In the genomic region with DNA sequence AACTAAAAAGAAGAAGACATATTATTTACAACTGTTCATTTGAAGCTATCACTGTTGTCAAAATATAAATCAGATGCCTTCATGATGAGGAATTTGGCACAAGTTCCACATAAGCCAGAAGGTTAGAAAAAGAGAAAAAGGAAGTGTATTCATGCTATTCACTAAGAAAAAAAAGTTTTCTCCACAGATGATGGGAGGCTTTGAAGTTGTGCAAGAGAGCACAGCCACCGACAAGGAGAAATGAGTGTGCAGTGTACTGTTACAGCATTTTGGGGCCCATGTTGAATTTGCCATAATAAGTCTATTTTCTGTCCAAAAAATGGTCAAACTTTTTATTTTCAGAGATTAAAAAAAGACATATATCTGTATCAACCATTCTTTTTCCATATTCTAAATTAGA, we compare ENCODE assay signal across 16 cellular contexts. TPM values are rescaled to one million over a fixed set of nuclear protein-coding genes. Genes with fewer than 3 reads are reported as not detected.
DNase-seq lines count a peak whose midpoint lies in the region; ATAC-seq and TF ChIP-seq lines count a peak whose summit lies in the region.
"Had no signal": no experiment of that assay in that cellular context is flagged by ENCODE, and none has a peak within 500 bp of the region (broad histone marks: within the 10 kb centered on the region; RNA-seq: fewer than 3 reads in every experiment).

No MANE protein-coding gene starts in this region.

- H3K27ac Mint-ChIP-seq in activated B cell treated with CpG ODN at 0.5 μM for 24 hours (peak overlapping the region; percentile 18), memory B cell (peak overlapping the region; percentile 19)
- H3K27ac Mint-ChIP-seq: activated CD8-positive, alpha-beta memory T cell treated with anti-CD3 and anti-CD28 coated beads, Interleukin-2, amount 10 ng/mL, durations not matched to agents 7 days and 5 days had no signal

- H3K27me3 ChIP-seq in HL-60 (ENCODE audit: insufficient read depth, poor library complexity, severe bottlenecking) = no peaks in the 10 kb centered on the region
- H3K27me3 ChIP-seq: body of pancreas, transverse colon had no signal

- POLR2A ChIA-PET in activated B cell treated with CpG ODN at 0.5 μM for 24 hours (lab: Charles Lee) = no interaction called here

- peaks cover 64% of the 10 kb centered on the region for H3K4me1 Mint-ChIP-seq in activated B cell treated with CpG ODN at 0.5 μM for 24 hours
- peaks cover 44% of the 10 kb centered on the region for H3K4me1 Mint-ChIP-seq in memory B cell
- peaks cover 2% of the 10 kb centered on the region for H3K4me1 Mint-ChIP-seq in activated T-cell treated with anti-CD3 and anti-CD28 coated beads, Interleukin-2, amount 50 U/mL, for 4 hours (ENCODE audit: low read depth)

- H3K4me3 ChIP-seq in HL-60 (replicated peaks; ENCODE audit: insufficient read depth, low read length) = no peak overlapping the region
- H3K4me3 ChIP-seq: body of pancreas, transverse colon had no signal

- H3K27me3 Mint-ChIP-seq in activated B cell treated with CpG ODN at 0.5 μM for 24 hours (no peaks in the 10 kb centered on the region), memory B cell (no peaks in the 10 kb centered on the region)
- H3K27me3 Mint-ChIP-seq in activated T-cell treated with anti-CD3 and anti-CD28 coated beads, Interleukin-2, amount 50 U/mL, for 4 hours (ENCODE audit: low read depth) = no peaks in the 10 kb centered on the region

- intact Hi-C loops in activated B cell treated with CpG ODN at 0.5 μM for 24 hours (cut with micrococcal nuclease) = no loop called here

- TF ChIP-seq CTCF in GM13976 (IDR thresholded peaks at IDR 0.05; ENCODE audit: borderline replicate concordance, control extremely low read depth, extremely low read depth, insufficient read depth, missing control alignments) (no peak), HL-60 (IDR thresholded peaks at IDR 0.05; ENCODE audit: insufficient read depth, low read length) (no peak), activated B cell treated with CpG ODN at 0.5 μM for 24 hours (IDR thresholded peaks at IDR 0.05) (no peak)

- in situ Hi-C loops in GM13976 (cut with MboI; ENCODE audit: low sequenced_read_pairs, unreplicated experiment) = no loop called here

- CTCF ChIA-PET in activated B cell treated with CpG ODN at 0.5 μM for 24 hours (lab: Charles Lee) = no interaction called here

- H3K27ac ChIP-seq in HL-60 (replicated peaks) = no peak overlapping the region
- H3K27ac ChIP-seq: body of pancreas, transverse colon, WERI-Rb-1 had no signal

- peaks cover 4% of the 10 kb centered on the region for H3K36me3 Mint-ChIP-seq in activated B cell treated with CpG ODN at 0.5 μM for 24 hours (ENCODE audit: low read depth)
- H3K36me3 Mint-ChIP-seq in memory B cell = peaks cover 5% of the 10 kb centered on the region
- H3K36me3 Mint-ChIP-seq in activated T-cell treated with anti-CD3 and anti-CD28 coated beads, Interleukin-2, amount 50 U/mL, for 4 hours (ENCODE audit: insufficient read depth) = peaks cover 2% of the 10 kb centered on the region
- H3K36me3 Mint-ChIP-seq: activated CD8-positive, alpha-beta memory T cell treated with anti-CD3 and anti-CD28 coated beads, Interleukin-2, amount 10 ng/mL, durations not matched to agents 7 days and 5 days had no signal

- ATAC-seq in activated B cell treated with CpG ODN at 0.5 μM for 24 hours (ENCODE audit: low read depth) = peak; percentile 64
- ATAC-seq in memory B cell (ENCODE audit: low read depth) = peak; percentile 85
- ATAC-seq in activated T-cell treated with anti-CD3 and anti-CD28 coated beads, Interleukin-2, amount 50 U/mL, for 4 hours = no peak
- ATAC-seq: activated CD8-positive, alpha-beta memory T cell treated with anti-CD3 and anti-CD28 coated beads, Interleukin-2, amount 10 ng/mL, durations not matched to agents 7 days and 5 days; body of pancreas had no signal

- H3K4me3 Mint-ChIP-seq in activated B cell treated with CpG ODN at 0.5 μM for 24 hours (no peak overlapping the region), memory B cell (no peak overlapping the region)
- H3K4me3 Mint-ChIP-seq in activated T-cell treated with anti-CD3 and anti-CD28 coated beads, Interleukin-2, amount 50 U/mL, for 4 hours = no peak overlapping the region
- H3K4me3 Mint-ChIP-seq: activated CD8-positive, alpha-beta memory T cell treated with anti-CD3 and anti-CD28 coated beads, Interleukin-2, amount 10 ng/mL, durations not matched to agents 7 days and 5 days had no signal

- DNase-seq in GM13976 (ENCODE audit: low spot score) = peak; percentile 21
- peak; percentile 2 to 7 for DNase-seq in HL-60 (ENCODE audit: low read depth in 1 of 2, low spot score in 1 of 2)
- no peak for DNase-seq in activated B cell treated with CpG ODN at 0.5 μM for 24 hours
- no peak for DNase-seq in memory B cell (ENCODE audit: low spot score in 2 of 2)
- no peak for DNase-seq in hippocampal formation (lab: John Stamatoyannopoulos, UW)
- DNase-seq in activated T-cell treated with anti-CD3 and anti-CD28 coated beads, Interleukin-2, amount 50 U/mL, for 4 hours = no peak
- no peak for DNase-seq in NOMO-1 treated with DMSO at 0.1 percent for 48 hours (lab: John Stamatoyannopoulos, UW; ENCODE audit: unreplicated experiment)
- no peak for DNase-seq in cerebellum (ENCODE audit: low spot score)
- DNase-seq: activated CD8-positive, alpha-beta memory T cell treated with anti-CD3 and anti-CD28 coated beads, Interleukin-2, amount 10 ng/mL, durations not matched to agents 7 days and 5 days; activated naive CD4-positive, alpha-beta T cell treated with Interleukin-2 at 50 U/mL for 16 hours; effector CD4-positive, alpha-beta T cell; kidney; stimulated activated CD4-positive, alpha-beta T cell treated with anti-CD3 and anti-CD28 coated beads, Interleukin-1b, Interleukin-23, amount 100 ng/mL, for 48 hours; transverse colon; WERI-Rb-1 had no signal

- H3K9me3 Mint-ChIP-seq in activated B cell treated with CpG ODN at 0.5 μM for 24 hours (peaks cover 4% of the 10 kb centered on the region), memory B cell (peaks cover 4% of the 10 kb centered on the region)
- H3K9me3 Mint-ChIP-seq in activated T-cell treated with anti-CD3 and anti-CD28 coated beads, Interleukin-2, amount 50 U/mL, for 4 hours = no peaks in the 10 kb centered on the region

RNA-seq across cellular contexts. Expression of a gene that starts 32.9 kb away (rescaled TPM):
- total RNA-seq in activated B cell treated with CpG ODN at 0.5 μM for 24 hours (not detected in 2 replicates), cerebellum (not detected)
- total RNA-seq in activated T-cell treated with anti-CD3 and anti-CD28 coated beads, Interleukin-2, amount 50 U/mL, for 4 hours = not detected
- total RNA-seq: activated CD8-positive, alpha-beta memory T cell treated with anti-CD3 and anti-CD28 coated beads, Interleukin-2, amount 10 ng/mL, durations not matched to agents 7 days and 5 days; body of pancreas; kidney; transverse colon had no signal

RNA-seq across cellular contexts. Expression of a gene that starts 38.5 kb away (rescaled TPM):
- total RNA-seq in activated B cell treated with CpG ODN at 0.5 μM for 24 hours (7.3 and 10.0 TPM in 2 replicates), cerebellum (5.6 TPM)
- under 1 TPM; 0.45 to 0.96 (median 0.57) TPM for total RNA-seq in activated T-cell treated with anti-CD3 and anti-CD28 coated beads, Interleukin-2, amount 50 U/mL, for 4 hours

Comparison
In these comparisons a context has a peak if more than half of its experiments do, and no peak if none do; other contexts are left out.
1. DNase-seq: peak in GM13976 (single experiment) and HL-60 (2 of 2); none in activated B cell treated with CpG ODN at 0.5 μM for 24 hours (single experiment), memory B cell (0 of 2), hippocampal formation (0 of 2), activated T-cell treated with anti-CD3 and anti-CD28 coated beads, Interleukin-2, amount 50 U/mL, for 4 hours (single experiment), NOMO-1 treated with DMSO at 0.1 percent for 48 hours (single experiment) and cerebellum (single experiment).
2. ATAC-seq: peak in activated B cell treated with CpG ODN at 0.5 μM for 24 hours (single experiment) and memory B cell (single experiment); none in activated T-cell treated with anti-CD3 and anti-CD28 coated beads, Interleukin-2, amount 50 U/mL, for 4 hours (0 of 2).